11 cellular contexts compared by ENCODE assay signal in the genomic region with DNA sequence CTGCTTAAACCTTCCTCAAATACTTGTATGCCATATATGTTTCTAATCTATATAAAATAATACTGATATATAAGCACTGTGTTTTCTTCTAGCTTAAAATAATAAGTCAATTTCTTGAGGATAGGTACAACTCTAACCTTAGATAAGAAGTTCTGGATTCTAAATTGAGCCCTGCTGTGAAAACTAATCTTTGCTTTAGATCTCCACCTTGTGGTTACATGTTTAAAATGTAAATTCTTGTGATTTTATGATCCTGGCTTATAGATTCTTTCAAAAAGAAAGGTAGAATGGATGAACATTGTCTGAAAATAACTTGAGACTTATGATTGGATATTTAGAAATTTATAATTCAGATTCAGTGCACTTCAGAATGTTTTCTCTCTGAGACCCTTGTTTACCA. TPM values are rescaled to one million over a fixed set of nuclear protein-coding genes. Genes with fewer than 3 reads are reported as not detected.
A peak's percentile ranks its signal among the peaks of the same experiment; 100 is the strongest.
DNase-seq lines count a peak whose midpoint lies in the region; ATAC-seq, FAIRE-seq and TF ChIP-seq lines count a peak whose summit lies in the region.
"Had no signal": no experiment of that assay in that cellular context is flagged by ENCODE, and none has a peak within 500 bp of the region (broad histone marks: within the 10 kb centered on the region; RNA-seq: fewer than 3 reads in every experiment).

No MANE protein-coding gene starts in this region.

- H3K36me3 Mint-ChIP-seq in endothelial cell (ENCODE audit: low read depth, unreplicated experiment): no peaks in the 10 kb centered on the region

- DNase-seq in heart right ventricle (no peak), cardiac septum (ENCODE audit: low spot score) (no peak), endothelial cell (ENCODE audit: low spot score) (no peak), NCI-H2107 (lab: John Stamatoyannopoulos, UW) (no peak), GM12891 (ENCODE audit: insufficient read length, low spot score) (no peak)
- DNase-seq: activated CD4-positive, alpha-beta T cell treated with anti-CD3 and anti-CD28 coated beads for 4 hours; amniotic stem cell had no signal

- no peak overlapping the region for H3K27ac Mint-ChIP-seq in endothelial cell (ENCODE audit: unreplicated experiment)

- no peaks in the 10 kb centered on the region for H3K9me3 Mint-ChIP-seq in endothelial cell (ENCODE audit: unreplicated experiment)

- H4K20me1 ChIP-seq in OCI-LY3 (ENCODE audit: insufficient read depth, low read length): no peaks in the 10 kb centered on the region

- peak overlapping the region in 1 of 10 donors; percentile 77 for H3K27ac ChIP-seq in heart right ventricle
- H3K27ac ChIP-seq in OCI-LY3 (ENCODE audit: low read length): peak overlapping the region; percentile 83

- H3K4me1 Mint-ChIP-seq in endothelial cell (ENCODE audit: unreplicated experiment): peaks cover 11% of the 10 kb centered on the region

- no peaks in the 10 kb centered on the region for H3K36me3 ChIP-seq in heart right ventricle
- H3K36me3 ChIP-seq in OCI-LY3 (replicated peaks; ENCODE audit: low read depth, low read length): no peaks in the 10 kb centered on the region

- TF ChIP-seq CTCF in heart right ventricle (IDR thresholded peaks at IDR 0.05): peak in 5 of 9 donors; percentile 22 to 44 (median 24)
- peak; percentile 72 for TF ChIP-seq CTCF in OCI-LY3 (IDR thresholded peaks at IDR 0.05; ENCODE audit: low read depth, low read length)
- TF ChIP-seq CTCF in endothelial cell (IDR thresholded peaks at IDR 0.05; ENCODE audit: unreplicated experiment): peak; percentile 45

- no peaks in the 10 kb centered on the region for H3K9me3 ChIP-seq in heart right ventricle
- H3K9me3 ChIP-seq in OCI-LY3 (ENCODE audit: insufficient read depth, low read length): no peaks in the 10 kb centered on the region

- intact Hi-C loops in heart right ventricle (cut with DNase I) (no loop called here), cardiac septum (cut with DNase I) (no loop called here)

- no peak for TF ChIP-seq POLR2A in GM12891 (IDR thresholded peaks at IDR 0.05; ENCODE audit: low read depth, low read length)

- H3K27me3 Mint-ChIP-seq in endothelial cell (ENCODE audit: unreplicated experiment): peaks cover 2% of the 10 kb centered on the region

- H2AFZ ChIP-seq in OCI-LY3 (ENCODE audit: low read depth, low read length): peak overlapping the region; percentile 17; the same call in 1 of the 2 replicates

- H3K4me3 ChIP-seq in heart right ventricle (no peak overlapping the region), OCI-LY3 (ENCODE audit: low read length) (no peak overlapping the region)
- H3K4me3 ChIP-seq: lung had no signal

- no peak overlapping the region for H3K4me3 Mint-ChIP-seq in endothelial cell (ENCODE audit: unreplicated experiment)

- H3K4me1 ChIP-seq in heart right ventricle: peaks cover 0 to 21% (median 8%) of the 10 kb centered on the region in 9 donors
- H3K4me1 ChIP-seq in OCI-LY3 (ENCODE audit: low read length): peaks cover 25% of the 10 kb centered on the region

- H3K27me3 ChIP-seq in heart right ventricle: no peaks in the 10 kb centered on the region
- no peaks in the 10 kb centered on the region for H3K27me3 ChIP-seq in OCI-LY3 (ENCODE audit: low read depth, low read length)

- H3K4me2 ChIP-seq in OCI-LY3 (ENCODE audit: low read length): peak overlapping the region; percentile 88

- H3K79me2 ChIP-seq in OCI-LY3 (ENCODE audit: low read length): no peaks in the 10 kb centered on the region

- ATAC-seq in heart right ventricle: no peak
- no peak for ATAC-seq in HG03469 (IDR thresholded peaks at IDR 0.05; ENCODE audit: unreplicated experiment)
- no peak for ATAC-seq in GM21717 (IDR thresholded peaks at IDR 0.05; ENCODE audit: unreplicated experiment)

- FAIRE-seq in GM12891 (lab: Jason Lieb, UNC): no peak

- H3K9ac ChIP-seq in OCI-LY3 (ENCODE audit: low read length): peak overlapping the region; percentile 72

TF ChIP-seq in GM12891, 5 proteins besides CTCF, POLR2A, EP300 and RAD21:
- TF ChIP-seq POU2F2 (IDR thresholded peaks at IDR 0.05; ENCODE audit: low read depth, low read length) (no peak), POLR2AphosphoS5 (IDR thresholded peaks at IDR 0.05; ENCODE audit: low read depth, low read length) (no peak), TAF1 (IDR thresholded peaks at IDR 0.05; ENCODE audit: low read depth, low read length) (no peak), PAX5 (IDR thresholded peaks at IDR 0.05; ENCODE audit: insufficient read depth, low read length, severe bottlenecking) (no peak), SPI1 (IDR thresholded peaks at IDR 0.05; ENCODE audit: low read depth, low read length) (no peak)

RNA-seq across cellular contexts. Expression of gene HMCN1, which starts 38.9 kb away (rescaled TPM):
- total RNA-seq in heart right ventricle (10 to 100 TPM in 4 of 10 donors, 1 to 10 TPM in 6; 4.6 to 12.4 (median 8.0) TPM), cardiac septum (7.3 TPM), endothelial cell (ENCODE audit: unreplicated experiment) (22.2 TPM)
- 1 to 10 TPM; 3.4 to 5.9 TPM for polyA plus RNA-seq in heart right ventricle
- polyA plus RNA-seq in GM12891 (2012; ENCODE audit: low read depth, missing spikeins): 0.04 TPM
